ENCODE assay signal across 17 cellular contexts in genomic region chr11:33187851-33188722, GRCh38. TPM values are rescaled to one million over a fixed set of nuclear protein-coding genes. Genes with fewer than 3 reads are reported as not detected.
DNase-seq lines count a peak whose midpoint lies in the region; ATAC-seq, FAIRE-seq and TF ChIP-seq lines count a peak whose summit lies in the region.
"Had no signal": no experiment of that assay in that cellular context is flagged by ENCODE, and none has a peak within 500 bp of the region (broad histone marks: within the 10 kb centered on the region; RNA-seq: fewer than 3 reads in every experiment).

No MANE protein-coding gene starts in this region.

- no peak overlapping the region for H3K56ac ChIP-seq in H1 (replicated peaks; ENCODE audit: insufficient read length, low read depth, low read length)

- H2BK120ac ChIP-seq in H1 (replicated peaks; ENCODE audit: low read depth, low read length) = no peak overlapping the region
- H2BK120ac ChIP-seq in neuronal stem cell (ENCODE audit: low read depth, low read length) = no peak overlapping the region

- H3K9me3 ChIP-seq in H1 (ENCODE audit: insufficient read depth in 2 of 2, low read depth in 1 of 2, low read length in 1 of 2) = no peaks in the 10 kb centered on the region
- no peaks in the 10 kb centered on the region for H3K9me3 ChIP-seq in neuronal stem cell (replicated peaks in 1 of 2; ENCODE audit: control insufficient read depth in 2 of 2, insufficient read depth in 1 of 2, low read depth in 1 of 2, low read length in 2 of 2)
- no peaks in the 10 kb centered on the region for H3K9me3 ChIP-seq in HepG2 (ENCODE audit: low read length)
- no peaks in the 10 kb centered on the region for H3K9me3 ChIP-seq in testis

- H3K14ac ChIP-seq in H1 (ENCODE audit: insufficient read length) = no peak overlapping the region
- no peak overlapping the region for H3K14ac ChIP-seq in neuronal stem cell (ENCODE audit: low read length)

- peak overlapping the region; percentile 25 to 55 for H3K4me2 ChIP-seq in H1 (ENCODE audit: insufficient read depth in 1 of 2, low read depth in 2 of 2, low read length in 2 of 2)
- no peak overlapping the region for H3K4me2 ChIP-seq in neuronal stem cell (ENCODE audit: insufficient read depth, low read length, poor library complexity, severe bottlenecking)
- H3K4me2 ChIP-seq in HepG2 (ENCODE audit: low read depth, low read length) = no peak overlapping the region

- no peak overlapping the region for H3K18ac ChIP-seq in H1 (ENCODE audit: extremely low read depth, low read length)
- H3K18ac ChIP-seq in neuronal stem cell (ENCODE audit: low read length) = no peak overlapping the region

- TF ChIP-seq RAD21 in H1 (IDR thresholded peaks at IDR 0.05 in 1 of 2, conservative IDR thresholded peaks at IDR 0.05 in 1 of 2; ENCODE audit: low read depth in 2 of 2, low read length in 2 of 2) (no peak), HepG2 (CRISPR knock-in tag; IDR thresholded peaks at IDR 0.05) (no peak)

- TF ChIP-seq EP300 in H1 (IDR thresholded peaks at IDR 0.05; ENCODE audit: borderline replicate concordance in 1 of 2, low read depth in 2 of 2, low read length in 2 of 2) (no peak), HepG2 (IDR thresholded peaks at IDR 0.05; ENCODE audit: low read depth in 2 of 2, low read length in 2 of 2) (no peak), HepG2 (CRISPR knock-in tag; IDR thresholded peaks at IDR 0.05; ENCODE audit: borderline replicate concordance) (no peak)

- no peak overlapping the region for H4K8ac ChIP-seq in H1 (ENCODE audit: extremely low read depth, insufficient read depth, low read length)
- H4K8ac ChIP-seq in neuronal stem cell (ENCODE audit: low read depth, low read length) = no peak overlapping the region

- no peak overlapping the region for H2BK5ac ChIP-seq in H1 (ENCODE audit: low read depth, low read length)
- no peak overlapping the region for H2BK5ac ChIP-seq in neuronal stem cell (ENCODE audit: low read length)

- H3K23me2 ChIP-seq in H1 (ENCODE audit: low read depth, low read length) = no peaks in the 10 kb centered on the region

- H2AK5ac ChIP-seq in H1 (ENCODE audit: low read depth, low read length) (no peak overlapping the region), neuronal stem cell (ENCODE audit: low read depth, low read length) (no peak overlapping the region)

- H2BK15ac ChIP-seq in H1 (ENCODE audit: low read length) = 0 out of 2 replicates have a peak overlapping the region, but pooled peaks have one; percentile 72
- H2BK15ac ChIP-seq in neuronal stem cell (ENCODE audit: low read length) = no peak overlapping the region

- H3K9ac ChIP-seq in H1 (replicated peaks in 1 of 4; ENCODE audit: extremely low read depth in 1 of 4, low read depth in 3 of 4, low read length in 3 of 4) (no peak overlapping the region), neuronal stem cell (ENCODE audit: low read depth, low read length, poor library complexity) (no peak overlapping the region), HepG2 (ENCODE audit: insufficient read depth, low read depth, low read length) (no peak overlapping the region)
- H3K9ac ChIP-seq: parathyroid adenoma had no signal

- no peak overlapping the region for H2BK12ac ChIP-seq in H1 (ENCODE audit: low read depth, low read length)
- no peak overlapping the region for H2BK12ac ChIP-seq in neuronal stem cell (ENCODE audit: low read length)

- H3K36me3 ChIP-seq in H7 (replicated peaks; ENCODE audit: control insufficient read depth, insufficient read depth, low read length) = no peaks in the 10 kb centered on the region
- H3K36me3 ChIP-seq in H1 (ENCODE audit: control insufficient read depth in 2 of 4, insufficient read depth in 4 of 4, low read length in 3 of 4) = no peaks in the 10 kb centered on the region
- no peaks in the 10 kb centered on the region for H3K36me3 ChIP-seq in neuronal stem cell (replicated peaks in 1 of 2; ENCODE audit: control insufficient read depth in 2 of 2, insufficient read depth in 2 of 2, low read length in 2 of 2)
- H3K36me3 ChIP-seq in HepG2 (replicated peaks in 1 of 2; ENCODE audit: control insufficient read depth in 1 of 2, insufficient read depth in 2 of 2, low read length in 2 of 2) = no peaks in the 10 kb centered on the region
- H3K36me3 ChIP-seq in testis (ENCODE audit: low read depth, missing control alignments) = no peaks in the 10 kb centered on the region

- H2AFZ ChIP-seq in H1 (ENCODE audit: low read length) = no peak overlapping the region; the same call in 1 of the 2 replicates
- H2AFZ ChIP-seq in neuronal stem cell (ENCODE audit: low read length) = peak overlapping the region; percentile 74
- no peak overlapping the region for H2AFZ ChIP-seq in HepG2 (ENCODE audit: low read length)
- H2AFZ ChIP-seq: parathyroid adenoma had no signal

- intact Hi-C loops in HepG2 (cut with micrococcal nuclease; ENCODE audit: unreplicated experiment) = no loop called here
- intact Hi-C loops in testis (cut with DNase I; ENCODE audit: low total_unique reads) = no loop called here

- TF ChIP-seq POLR2A in H1 (IDR thresholded peaks at IDR 0.05; ENCODE audit: control extremely low read depth in 1 of 2, low read depth in 2 of 2, low read length in 2 of 2) (no peak), HepG2 (IDR thresholded peaks at IDR 0.05; ENCODE audit: insufficient read depth in 1 of 2, low read depth in 2 of 2, low read length in 2 of 2) (no peak), testis (IDR thresholded peaks at IDR 0.05) (no peak)

- peak; percentile 58 for FAIRE-seq in H1 (lab: Jason Lieb, UNC)
- no peak for FAIRE-seq in HepG2 (lab: Jason Lieb, UNC)
- FAIRE-seq: D721Med, frontal cortex had no signal

- no peak for ATAC-seq in GM19463 (IDR thresholded peaks at IDR 0.05; ENCODE audit: unreplicated experiment)
- ATAC-seq in HepG2 = no peak
- ATAC-seq in activated CD8-positive, alpha-beta memory T cell treated with anti-CD3 and anti-CD28 coated beads, Interleukin-2, amount 10 ng/mL, durations not matched to agents 7 days and 5 days = no peak
- ATAC-seq: T-helper 17 cell had no signal

- CTCF ChIA-PET in H1 (lab: Charles Lee; ENCODE audit: partially characterized antibody) (interaction anchor here (0.6 to 2.7 kb wide), 7 partner anchors 10 to 379 kb away, joined by 3 to 13 read pairs (median 4); partner anchors contain the start of gene HIPK3), HepG2 (lab: Yijun Ruan, JAX; ENCODE audit: low intra/inter-chr PET ratio, low total read pairs) (no interaction called here)
- CTCF ChIA-PET in activated CD8-positive, alpha-beta memory T cell treated with anti-CD3 and anti-CD28 coated beads, Interleukin-2, amount 10 ng/mL, durations not matched to agents 7 days and 5 days (lab: Charles Lee) = interaction anchor here (1.2 kb wide), 1 partner anchor 11 kb away, joined by 3 read pairs; no protein-coding TSS in a partner anchor

- no TSS peak for BruUV-seq in HepG2 (replicated peaks; lab: Mats Ljungman, UMichigan)

- no peaks in the 10 kb centered on the region for H3K79me1 ChIP-seq in H1 (ENCODE audit: low read depth, low read length)
- H3K79me1 ChIP-seq in neuronal stem cell (ENCODE audit: low read depth, low read length) = no peaks in the 10 kb centered on the region

- H4K5ac ChIP-seq in H1 (ENCODE audit: insufficient read length, low read depth, low read length) = no peak overlapping the region

- H3K79me2 ChIP-seq in H1 (ENCODE audit: control insufficient read depth in 1 of 2, insufficient read depth in 2 of 2, low read length in 2 of 2) = no peaks in the 10 kb centered on the region
- no peaks in the 10 kb centered on the region for H3K79me2 ChIP-seq in HepG2 (ENCODE audit: insufficient read depth, low read length)
- H3K79me2 ChIP-seq: parathyroid adenoma had no signal

- no peaks in the 10 kb centered on the region for H3K4me1 Mint-ChIP-seq in activated CD8-positive, alpha-beta memory T cell treated with anti-CD3 and anti-CD28 coated beads, Interleukin-2, amount 10 ng/mL, durations not matched to agents 7 days and 5 days

- no peak overlapping the region for H3K23ac ChIP-seq in H1 (ENCODE audit: insufficient read length)
- no peak overlapping the region for H3K23ac ChIP-seq in neuronal stem cell (ENCODE audit: low read depth, low read length, poor library complexity)

- H3K4me3 ChIP-seq in H7 (ENCODE audit: insufficient read depth, low read depth, low read length) (no peak overlapping the region), H1 (ENCODE audit: extremely low read depth in 1 of 4, insufficient read depth in 2 of 4, low read depth in 3 of 4, low read length in 4 of 4) (peak overlapping the region in 1 of 4 experiments; percentile 26; a peak in 1 of 8 replicates), neuronal stem cell (ENCODE audit: low read length in 2 of 2) (no peak overlapping the region), HepG2 (replicated peaks in 1 of 3; ENCODE audit: insufficient read depth in 1 of 3, low read depth in 2 of 3, low read length in 3 of 3) (no peak overlapping the region), testis (no peak overlapping the region)

- in situ Hi-C loops in HepG2 (cut with HindIII; ENCODE audit: extremely low pct_ligation_motif_present, low pct_unique_long_range_greater_than_20kb) = no loop called here

- H3K4me1 ChIP-seq in H1 (replicated peaks in 1 of 4; ENCODE audit: control insufficient read depth in 3 of 4, insufficient read depth in 4 of 4, low read length in 3 of 4) (peaks cover 5 to 9% (median 7%) of the 10 kb centered on the region in 4 experiments; a peak in 6 of 7 replicates), neuronal stem cell (ENCODE audit: control insufficient read depth in 2 of 2, insufficient read depth in 1 of 2, low read depth in 1 of 2, low read length in 2 of 2) (peaks cover 0 to 11% of the 10 kb centered on the region in 2 donors), HepG2 (ENCODE audit: insufficient read depth, low read length) (peaks cover 5% of the 10 kb centered on the region), testis (no peaks in the 10 kb centered on the region)
- H3K4me1 ChIP-seq: parathyroid adenoma had no signal

- no peak overlapping the region for H3K4me3 Mint-ChIP-seq in activated CD8-positive, alpha-beta memory T cell treated with anti-CD3 and anti-CD28 coated beads, Interleukin-2, amount 10 ng/mL, durations not matched to agents 7 days and 5 days
- H3K4me3 Mint-ChIP-seq: T-helper 17 cell had no signal

- H3K4ac ChIP-seq in H1 (replicated peaks; ENCODE audit: insufficient read length, low read depth, low read length) (no peak overlapping the region), neuronal stem cell (ENCODE audit: low read length) (no peak overlapping the region)

- H3K27ac Mint-ChIP-seq in activated CD8-positive, alpha-beta memory T cell treated with anti-CD3 and anti-CD28 coated beads, Interleukin-2, amount 10 ng/mL, durations not matched to agents 7 days and 5 days = no peak overlapping the region
- H3K27ac Mint-ChIP-seq: T-helper 17 cell had no signal

- H3K27me3 Mint-ChIP-seq in activated CD8-positive, alpha-beta memory T cell treated with anti-CD3 and anti-CD28 coated beads, Interleukin-2, amount 10 ng/mL, durations not matched to agents 7 days and 5 days = no peaks in the 10 kb centered on the region
- H3K27me3 Mint-ChIP-seq: T-helper 17 cell had no signal

- WGBS in H1 (ENCODE audit: extremely low coverage in 1 of 2, insufficient coverage in 1 of 2, insufficient read length in 1 of 2, insufficient replicate concordance in 2 of 2, low coverage in 1 of 2, low lambda C conversion rate in 2 of 2, missing lambda C conversion rate in 1 of 2), 2 experiments = 42% methylated on average over 8 of the region's 8 CpGs; no CpG with 5 or more reads in 1 of the 2 experiments
- WGBS in neuronal stem cell (ENCODE audit: extremely low coverage in 2 of 2, insufficient read length in 2 of 2, insufficient replicate concordance in 1 of 2), 2 donors = no CpG with 5 or more reads among the region's 8 CpGs
- 66% methylated on average over 8 of the region's 8 CpGs for WGBS in HepG2 (ENCODE audit: low lambda C conversion rate)
- 60 to 74% methylated on average over 8 of the region's 8 CpGs for WGBS in testis, 2 donors

- H3K27me3 ChIP-seq in H7 (ENCODE audit: control insufficient read depth, insufficient read depth, low read length) = no peaks in the 10 kb centered on the region
- no peaks in the 10 kb centered on the region for H3K27me3 ChIP-seq in H1 (replicated peaks in 1 of 4; ENCODE audit: control insufficient read depth in 3 of 4, extremely low read depth in 1 of 4, insufficient read depth in 3 of 4, low read length in 3 of 4)
- H3K27me3 ChIP-seq in neuronal stem cell (ENCODE audit: control insufficient read depth in 3 of 3, insufficient read depth in 3 of 3, low read depth in 1 of 3, low read length in 3 of 3) = no peaks in the 10 kb centered on the region
- H3K27me3 ChIP-seq in HepG2 (ENCODE audit: control insufficient read depth in 1 of 2, insufficient read depth in 2 of 2, low read length in 2 of 2) = no peaks in the 10 kb centered on the region
- no peaks in the 10 kb centered on the region for H3K27me3 ChIP-seq in testis

- no peaks in the 10 kb centered on the region for H3K9me3 Mint-ChIP-seq in activated CD8-positive, alpha-beta memory T cell treated with anti-CD3 and anti-CD28 coated beads, Interleukin-2, amount 10 ng/mL, durations not matched to agents 7 days and 5 days (ENCODE audit: low read depth)

- no peak for TF ChIP-seq CTCF in H1 (IDR thresholded peaks at IDR 0.05; ENCODE audit: control extremely low read depth in 1 of 3, insufficient read depth in 1 of 3, low read depth in 1 of 3, low read length in 3 of 3)
- TF ChIP-seq CTCF in HepG2 (CRISPR knock-in tag; IDR thresholded peaks at IDR 0.05) = no peak
- TF ChIP-seq CTCF in testis (IDR thresholded peaks at IDR 0.05) = no peak

- no peak overlapping the region; the same call in 1 of the 2 replicates for H2BK20ac ChIP-seq in H1 (ENCODE audit: low read length)

- POLR2A ChIA-PET in H1 (lab: Charles Lee; ENCODE audit: partially characterized antibody) = interaction anchor here (0.7 to 1.7 kb wide), 4 partner anchors 10 to 442 kb away, joined by 3 to 6 read pairs (median 4); partner anchors contain the start of gene CSTF3
- POLR2A ChIA-PET in HepG2 (lab: Yijun Ruan, JAX) = no interaction called here

- H3K27ac ChIP-seq in H1 (ENCODE audit: low read depth, low read length) (no peak overlapping the region), neuronal stem cell (replicated peaks; ENCODE audit: low read length) (no peak overlapping the region), HepG2 (ENCODE audit: extremely low read length, insufficient read depth, low read length) (no peak overlapping the region), testis (no peak overlapping the region)
- H3K27ac ChIP-seq: parathyroid adenoma had no signal

- H4K91ac ChIP-seq in H1 (replicated peaks; ENCODE audit: insufficient read length, low read length) (no peak overlapping the region), neuronal stem cell (ENCODE audit: low read depth, low read length, poor library complexity) (no peak overlapping the region)

- H4K20me1 ChIP-seq in H1 (replicated peaks in 1 of 2; ENCODE audit: control insufficient read depth in 1 of 2, insufficient read depth in 2 of 2, low read length in 2 of 2) (no peaks in the 10 kb centered on the region), HepG2 (ENCODE audit: insufficient read depth, low read length) (no peaks in the 10 kb centered on the region)

- DNase-seq in H7 (peak; percentile 12), NCI-H146 treated with DMSO at 0.1 percent for 48 hours (lab: John Stamatoyannopoulos, UW; ENCODE audit: unreplicated experiment) (peak; percentile 70), H1 (ENCODE audit: low read depth in 1 of 2, low spot score in 2 of 2) (no peak), neuronal stem cell (ENCODE audit: low spot score) (no peak), HepG2 (ENCODE audit: low spot score) (no peak), testis (no peak)
- no peak for DNase-seq in activated CD8-positive, alpha-beta memory T cell treated with anti-CD3 and anti-CD28 coated beads, Interleukin-2, amount 10 ng/mL, durations not matched to agents 7 days and 5 days
- DNase-seq: activated gamma-delta T cell treated with Interleukin-2 at 50 U/mL for 16 hours, anterior cingulate cortex, KG1, mesendoderm, NCI-H187, T-helper 17 cell had no signal

- H3K36me3 Mint-ChIP-seq in activated CD8-positive, alpha-beta memory T cell treated with anti-CD3 and anti-CD28 coated beads, Interleukin-2, amount 10 ng/mL, durations not matched to agents 7 days and 5 days = no peaks in the 10 kb centered on the region

RNA-seq across cellular contexts. Expression of gene CSTF3, which starts 26.8 kb away (rescaled TPM):
- total RNA-seq in H7 (2014; rRNA removed; shearing (Covaris generic)) = 31.6 and 46.0 TPM in 2 replicates
- total RNA-seq in H1 (2021; fragmentation: NEBNext Ultra II Directional; extraction: Animal tissue kit (Norgen Biotek cat#: 25700)) = 54.7 and 61.0 TPM in 2 replicates
- polyA plus RNA-seq in H1 (2011; rRNA removed) (14.3 and 22.3 TPM in 2 replicates), HepG2 (2011; rRNA removed) (16.8 and 21.5 TPM in 2 replicates), testis (ENCODE audit: insufficient read depth, low read depth, low replicate concordance) (46.4 TPM)
- polyA plus RNA-seq in H1 (2011; cell fraction: cytosol; rRNA removed) = 37.4 TPM
- 17.5 TPM for polyA plus RNA-seq in H1 (2011; cell fraction: nucleus; rRNA removed)
- 39.1 to 63.7 TPM (median 44.0 TPM) in 4 replicates for polyA plus RNA-seq in H1 (2012, experiment 1 of 2)
- polyA plus RNA-seq in H1 (2012, experiment 2 of 2) = 12.5 TPM
- 57.3 TPM for polyA plus RNA-seq in H1 (2013, experiment 1 of 2)
- polyA plus RNA-seq in H1 (2013, experiment 2 of 2) = 50.2 TPM
- polyA minus RNA-seq in H1 (2011; rRNA and poly(A)+ RNA removed) = 25.1 and 26.8 TPM in 2 replicates
- 20.8 TPM for polyA minus RNA-seq in H1 (2011; cell fraction: cytosol; rRNA and poly(A)+ RNA removed)
- polyA minus RNA-seq in H1 (2011; cell fraction: nucleus; rRNA and poly(A)+ RNA removed) = 171 TPM
- polyA plus RNA-seq in neuronal stem cell (2013, experiment 1 of 2) = 93.9 TPM
- polyA plus RNA-seq in neuronal stem cell (2013, experiment 2 of 2) = 93.8 TPM
- total RNA-seq in HepG2 (2016; rRNA removed; fragmentation: Illumina TruSeq; extraction: Trizol) (43.6 and 53.0 TPM in 2 replicates), testis (10 to 100 TPM; 31.0 to 46.6 TPM)
- 7.4 and 8.8 TPM in 2 replicates for total RNA-seq in HepG2 (2016; cell fraction: cytosol; rRNA removed; fragmentation: Illumina TruSeq; extraction: Trizol; ENCODE audit: low read depth)
- total RNA-seq in HepG2 (2016; cell fraction: insoluble cytoplasmic fraction; rRNA removed; fragmentation: Illumina TruSeq; extraction: Trizol) = 43.7 and 51.2 TPM in 2 replicates
- total RNA-seq in HepG2 (2016; cell fraction: membrane; rRNA removed; fragmentation: Illumina TruSeq; extraction: Trizol) = 10.1 and 11.1 TPM in 2 replicates
- total RNA-seq in HepG2 (2016; cell fraction: nucleus; rRNA removed; fragmentation: Illumina TruSeq; extraction: Trizol) = 71.1 and 72.8 TPM in 2 replicates
- polyA plus RNA-seq in HepG2 (2011; cell fraction: cytosol; rRNA removed) = 8.6 and 13.6 TPM in 2 replicates
- polyA plus RNA-seq in HepG2 (2011; cell fraction: nucleus; rRNA removed) = 17.7 and 23.0 TPM in 2 replicates
- polyA plus RNA-seq in HepG2 (2012) = 27.3 and 36.2 TPM in 2 replicates
- 3.0 and 3.5 TPM in 2 replicates for polyA plus RNA-seq in HepG2 (2016; cell fraction: cytosol; fragmentation: Illumina TruSeq; extraction: Trizol; ENCODE audit: low read depth)
- 49.9 and 56.7 TPM in 2 replicates for polyA plus RNA-seq in HepG2 (2016; cell fraction: insoluble cytoplasmic fraction; fragmentation: Illumina TruSeq; extraction: Trizol; ENCODE audit: low read depth)
- 6.4 and 6.9 TPM in 2 replicates for polyA plus RNA-seq in HepG2 (2016; cell fraction: membrane; fragmentation: Illumina TruSeq; extraction: Trizol; ENCODE audit: low read depth)
- polyA plus RNA-seq in HepG2 (2016; cell fraction: nucleus; fragmentation: Illumina TruSeq; extraction: Trizol; ENCODE audit: insufficient read depth, low read depth) = 52.1 and 58.8 TPM in 2 replicates
- 33.2 and 45.3 TPM in 2 replicates for polyA minus RNA-seq in HepG2 (2011; rRNA and poly(A)+ RNA removed; ENCODE audit: low replicate concordance)
- polyA minus RNA-seq in HepG2 (2011; cell fraction: cytosol; rRNA and poly(A)+ RNA removed) = 12.4 and 13.6 TPM in 2 replicates
- polyA minus RNA-seq in HepG2 (2011; cell fraction: nucleus; rRNA and poly(A)+ RNA removed) = 158 and 171 TPM in 2 replicates
- 10 to 100 TPM; 32.2 to 36.3 TPM for total RNA-seq in activated CD8-positive, alpha-beta memory T cell treated with anti-CD3 and anti-CD28 coated beads, Interleukin-2, amount 10 ng/mL, durations not matched to agents 7 days and 5 days

Comparison
In these comparisons a context has a peak if more than half of its experiments do, and no peak if none do; other contexts are left out.
1. DNase-seq: peak in H7 (single experiment) and NCI-H146 treated with DMSO at 0.1 percent for 48 hours (single experiment); none in H1 (0 of 2), neuronal stem cell (single experiment), HepG2 (single experiment), activated CD8-positive, alpha-beta memory T cell treated with anti-CD3 and anti-CD28 coated beads, Interleukin-2, amount 10 ng/mL, durations not matched to agents 7 days and 5 days (single experiment) and testis (single experiment).
2. H3K4me2 ChIP-seq: peak in H1 (2 of 2); none in neuronal stem cell (single experiment) and HepG2 (single experiment).